ENCODE assay signal across 27 cellular contexts in genomic region chr5:77768978-77769377, GRCh38.
"Had no signal": no experiment of that assay in that cellular context is flagged by ENCODE, and none has a peak within 500 bp of the region (broad histone marks: within the 10 kb centered on the region; RNA-seq: fewer than 3 reads in every experiment).

No MANE protein-coding gene starts in this region.

- H3K36me3 ChIP-seq: right atrium auricular region had no signal

- ATAC-seq: activated CD4-positive, alpha-beta T cell treated with anti-CD3 and anti-CD28 coated beads for 36 hours; activated CD8-positive, alpha-beta T cell treated with anti-CD3 and anti-CD28 coated beads for 36 hours; activated naive CD8-positive, alpha-beta T cell treated with anti-CD3 and anti-CD28 coated beads, Interleukin-2, amount 50 U/mL, for 24 hours; foreskin keratinocyte; left ventricle myocardium superior; natural killer cell treated with Interleukin-12 subunit alpha and Interleukin-12 subunit beta and Interleukin-15 and Interleukin-18, amount 100 ng/mL, for 72 hours; stimulated activated naive B cell treated with anti-CD40 and anti-IgM and Interleukin-4, amounts not matched to agents 10 μg/mL and 1 μg/mL and 100 μg/mL, for 72 hours; T-cell had no signal

- H3K27me3 ChIP-seq: ascending aorta, esophagus muscularis mucosa, foreskin keratinocyte, right atrium auricular region, tibial nerve had no signal

- H3K4me3 ChIP-seq: ascending aorta, coronary artery, esophagus muscularis mucosa, right atrium auricular region, skin epidermis, tibial nerve had no signal

- H3K27ac ChIP-seq: ascending aorta, coronary artery, esophagus muscularis mucosa, right atrium auricular region, skin epidermis, tibial nerve, WERI-Rb-1 had no signal

- H3K4me2 ChIP-seq: SK-N-SH had no signal

- H3K9me3 ChIP-seq: ascending aorta, esophagus muscularis mucosa, right atrium auricular region, SK-N-SH, tibial nerve had no signal

- DNase-seq: activated CD4-positive, alpha-beta T cell treated with anti-CD3 and anti-CD28 coated beads for 36 hours; activated CD8-positive, alpha-beta memory T cell treated with anti-CD3 and anti-CD28 coated beads, Interleukin-2, amount 50 U/mL, for 4 hours; activated CD8-positive, alpha-beta T cell treated with anti-CD3 and anti-CD28 coated beads for 36 hours; activated gamma-delta T cell treated with Interleukin-2 at 50 U/mL for 16 hours; activated naive CD8-positive, alpha-beta T cell treated with anti-CD3 and anti-CD28 coated beads, Interleukin-2, amount 50 U/mL, for 24 hours; effector CD4-positive, alpha-beta T cell; foreskin keratinocyte; glutamatergic neuron; hypothalamus; kidney glomerular epithelial cell; left ventricle myocardium superior; mesenchymal stem cell; nucleus accumbens; posterior cingulate gyrus; SK-N-SH; stimulated activated CD4-positive, alpha-beta T cell treated with anti-CD3 and anti-CD28 coated beads, Interleukin-15, amount 100 ng/mL, for 24 hours; stimulated activated CD4-positive, alpha-beta T cell treated with anti-CD3 and anti-CD28 coated beads, Interleukin-4, amount 100 ng/mL, for 1 hour; stimulated activated naive B cell treated with anti-CD40 and anti-IgM and Interleukin-4, amounts not matched to agents 10 μg/mL and 1 μg/mL and 100 μg/mL, for 72 hours; T-cell; WERI-Rb-1 had no signal

- H3K9ac ChIP-seq: SK-N-SH had no signal
